7 cellular contexts compared by ENCODE assay signal in the genomic region with DNA sequence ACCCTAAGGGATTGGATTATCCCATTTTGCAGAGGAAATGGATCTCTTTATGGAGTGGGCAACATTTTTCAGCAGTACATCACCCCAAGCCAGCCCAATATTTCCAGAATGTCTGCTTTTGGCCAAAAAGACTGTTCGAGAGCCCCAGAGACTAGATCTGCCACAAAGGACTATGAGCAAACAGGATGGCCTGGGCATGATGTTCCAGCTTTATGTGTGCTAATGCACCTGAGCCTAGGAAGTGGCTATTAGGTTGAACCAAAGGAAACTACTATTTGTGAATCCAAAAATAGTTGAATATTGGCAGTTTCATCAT. TPM values are rescaled to one million over a fixed set of nuclear protein-coding genes. Genes with fewer than 3 reads are reported as not detected.
DNase-seq lines count a peak whose midpoint lies in the region; ATAC-seq and TF ChIP-seq lines count a peak whose summit lies in the region.

No MANE protein-coding gene starts in this region.

- H3K9me3 Mint-ChIP-seq in WTC11, result no peaks in the 10 kb centered on the region
- H3K9me3 Mint-ChIP-seq in glutamatergic neuron (ENCODE audit: unreplicated experiment), result no peaks in the 10 kb centered on the region

- no peak for TF ChIP-seq POLR2A in spleen (IDR thresholded peaks at IDR 0.05)

- TF ChIP-seq CTCF in DOHH2 (IDR thresholded peaks at IDR 0.05; ENCODE audit: low read depth, low read length, poor library complexity, severe bottlenecking) (no peak), WTC11 (IDR thresholded peaks at IDR 0.05) (no peak), glutamatergic neuron (IDR thresholded peaks at IDR 0.05; ENCODE audit: partially characterized antibody, unreplicated experiment) (peak; percentile 31), spleen (IDR thresholded peaks at IDR 0.05 in 8 of 11, conservative IDR thresholded peaks at IDR 0.05 in 3 of 11) (peak in 2 of 11 experiments; percentile 11 to 16)

- H3K27me3 Mint-ChIP-seq in WTC11 (ENCODE audit: low read depth) (no peaks in the 10 kb centered on the region), glutamatergic neuron (ENCODE audit: unreplicated experiment) (peaks cover 2% of the 10 kb centered on the region)

- H3K27ac Mint-ChIP-seq in WTC11 (peak overlapping the region; percentile 45), glutamatergic neuron (ENCODE audit: unreplicated experiment) (no peak overlapping the region)

- POLR2A ChIA-PET in WTC11 (lab: Charles Lee), result interaction anchor here (0.6 to 2.7 kb wide), 6 partner anchors 30 to 661 kb away, joined by 3 to 12 read pairs (median 4); a partner anchor contains a TSS

- H3F3A ChIP-seq in DOHH2 (ENCODE audit: control insufficient read depth, insufficient read depth), result peaks cover 33% of the 10 kb centered on the region

- no peaks in the 10 kb centered on the region for H3K9me2 ChIP-seq in DOHH2 (replicated peaks; ENCODE audit: control insufficient read depth, low read length)

- DNase-seq in WTC11 (ENCODE audit: low spot score) (no peak), glutamatergic neuron (no peak), spleen (no peak)

- H4K20me1 ChIP-seq in DOHH2 (ENCODE audit: control insufficient read depth, insufficient read depth, low read depth, low read length), result peaks cover 16% of the 10 kb centered on the region; the same call in 1 of the 2 replicates

- peaks cover 94% of the 10 kb centered on the region for H3K36me3 ChIP-seq in DOHH2 (ENCODE audit: control insufficient read depth, low read length)
- H3K36me3 ChIP-seq in spleen, result peaks cover 3 to 100% (median 68%) of the 10 kb centered on the region in 6 donors

- intact Hi-C loops in spleen (cut with DNase I; ENCODE audit: low total_unique reads), result loop anchor here (5.0 kb wide), 1 partner anchor 98 kb away; no protein-coding TSS in a partner anchor

- H3K4me3 Mint-ChIP-seq in WTC11 (no peak overlapping the region), glutamatergic neuron (ENCODE audit: unreplicated experiment) (no peak overlapping the region)

- H3K4me3 ChIP-seq in DOHH2 (ENCODE audit: low read length) (no peak overlapping the region), spleen (no peak overlapping the region)

- H3K36me3 Mint-ChIP-seq in WTC11 (peaks cover 4% of the 10 kb centered on the region), glutamatergic neuron (ENCODE audit: unreplicated experiment) (no peaks in the 10 kb centered on the region)

- 83 to 93% (median 89%) methylated on average over 1 of the region's 1 CpG for WGBS in spleen, 5 donors

- H3K27ac ChIP-seq in DOHH2 (ENCODE audit: low read depth, low read length) (peak overlapping the region; percentile 29; the same call in 1 of the 2 replicates), spleen (peak overlapping the region in 7 of 8 donors; percentile 24 to 82 (median 72))

- no peak for ATAC-seq in WTC11
- no peak for ATAC-seq in HG02610 (IDR thresholded peaks at IDR 0.05; ENCODE audit: unreplicated experiment)
- no peak for ATAC-seq in HG02798 (IDR thresholded peaks at IDR 0.05; ENCODE audit: poor library complexity, unreplicated experiment)
- ATAC-seq in HG03039 (IDR thresholded peaks at IDR 0.05; ENCODE audit: unreplicated experiment), result no peak

- H3K9me3 ChIP-seq in DOHH2 (ENCODE audit: control insufficient read depth, insufficient read depth, low read length) (no peaks in the 10 kb centered on the region), spleen (no peaks in the 10 kb centered on the region)

- H3K4me1 ChIP-seq in DOHH2 (ENCODE audit: control insufficient read depth, low read length) (peaks cover 9% of the 10 kb centered on the region), spleen (peaks cover 26 to 94% (median 77%) of the 10 kb centered on the region in 6 donors)

- H3K79me2 ChIP-seq in DOHH2 (ENCODE audit: control insufficient read depth, low read length), result peaks cover 39% of the 10 kb centered on the region

- H3K4me1 Mint-ChIP-seq in WTC11, result peaks cover 17% of the 10 kb centered on the region
- H3K4me1 Mint-ChIP-seq in glutamatergic neuron (ENCODE audit: low read depth, unreplicated experiment), result peaks cover 18% of the 10 kb centered on the region

- CTCF ChIA-PET in WTC11 (lab: Charles Lee), result interaction anchor here (0.5 to 5.6 kb wide), 52 partner anchors 8 to 320 kb away, joined by 3 to 128 read pairs (median 5); a partner anchor contains a TSS

- H3K4me2 ChIP-seq in DOHH2 (ENCODE audit: low read length), result no peak overlapping the region

- H3K27me3 ChIP-seq in DOHH2 (ENCODE audit: control insufficient read depth, low read length) (no peaks in the 10 kb centered on the region), spleen (replicated peaks in 1 of 7) (no peaks in the 10 kb centered on the region)

TF ChIP-seq in WTC11, 78 proteins besides CTCF, POLR2A, EP300 and RAD21:
- TF ChIP-seq NFYB (CRISPR knock-in tag; conservative IDR thresholded peaks at IDR 0.05; ENCODE audit: low read depth), result no peak
- no peak for TF ChIP-seq ZNF396 (CRISPR knock-in tag; IDR thresholded peaks at IDR 0.05; ENCODE audit: borderline replicate concordance)
- TF ChIP-seq GRHL2 (CRISPR knock-in tag; IDR thresholded peaks at IDR 0.05; ENCODE audit: insufficient replicate concordance, severe bottlenecking), result no peak
TF ChIP-seq in WTC11: peak in this region for 0.

RNA-seq across cellular contexts. Expression of a gene that starts 14.8 kb away (rescaled TPM):
- total RNA-seq in WTC11 (2021) (46.0 to 50.2 TPM (median 49.6 TPM) in 3 replicates), glutamatergic neuron (ENCODE audit: unreplicated experiment) (145 TPM), spleen (10 to 100 TPM; 21.1 to 31.8 (median 25.4) TPM)
- polyA plus RNA-seq in spleen, result 10 to 100 TPM; 13.1 to 19.8 (median 13.8) TPM
